In genomic region chr10:8407561-8408021, GRCh38 we compare ENCODE assay signal across 1 cellular context.
TF ChIP-seq lines count a peak whose summit lies in the region.

No MANE protein-coding gene starts in this region.

TF ChIP-seq in WTC11, 78 proteins besides CTCF, POLR2A, EP300 and RAD21 (continued from another document):
- no peak for TF ChIP-seq ARID4B (CRISPR knock-in tag; IDR thresholded peaks at IDR 0.05; ENCODE audit: borderline replicate concordance)
- no peak for TF ChIP-seq ZNF219 (CRISPR knock-in tag; IDR thresholded peaks at IDR 0.05; ENCODE audit: borderline replicate concordance)
- TF ChIP-seq GABPB1 (CRISPR knock-in tag; IDR thresholded peaks at IDR 0.05) = no peak
- no peak for TF ChIP-seq NR1H2 (CRISPR knock-in tag; IDR thresholded peaks at IDR 0.05)
- TF ChIP-seq ATF3 (CRISPR knock-in tag; conservative IDR thresholded peaks at IDR 0.05) = no peak
